18 cellular contexts compared by ENCODE assay signal in the genomic region with DNA sequence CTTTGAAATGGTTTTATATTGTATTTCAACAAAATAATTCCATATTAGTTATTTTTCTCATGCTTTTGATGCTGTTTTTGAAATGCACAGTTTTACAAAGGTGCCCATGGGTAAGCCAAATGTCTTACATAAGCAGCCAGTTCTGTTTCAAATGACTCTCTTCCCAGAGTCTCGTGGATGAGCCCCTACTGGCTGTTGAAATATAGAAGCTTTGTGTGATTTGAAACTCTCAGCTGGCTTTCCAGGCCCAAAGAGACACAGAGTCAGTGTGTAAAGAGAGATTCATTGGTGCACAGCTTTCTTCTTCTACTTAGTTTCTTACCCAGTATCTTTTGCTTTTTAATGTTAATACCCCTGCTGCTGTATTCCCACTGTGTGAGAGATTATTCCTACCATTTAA.
DNase-seq lines count a peak whose midpoint lies in the region; ATAC-seq, FAIRE-seq and TF ChIP-seq lines count a peak whose summit lies in the region.
"Had no signal": no experiment of that assay in that cellular context is flagged by ENCODE, and none has a peak within 500 bp of the region (broad histone marks: within the 10 kb centered on the region; RNA-seq: fewer than 3 reads in every experiment).

No MANE protein-coding gene starts in this region.

- WGBS in small intestine, 3 donors: 45 to 68% (median 54%) methylated on average over 1 of the region's 1 CpG
- 42 to 65% (median 57%) methylated on average over 1 of the region's 1 CpG for WGBS in heart left ventricle, 4 donors

- peak; percentile 36 for DNase-seq in Ammon's horn (ENCODE audit: low spot score)
- peak; percentile 8 for DNase-seq in H7
- no peak for DNase-seq in WTC11 (ENCODE audit: low spot score)
- no peak for DNase-seq in neural progenitor cell (ENCODE audit: low spot score)
- DNase-seq in SKM-1 (lab: John Stamatoyannopoulos, UW; ENCODE audit: unreplicated experiment): no peak
- DNase-seq in small intestine: no peak
- DNase-seq in NCI-H2081 (lab: John Stamatoyannopoulos, UW): no peak
- no peak for DNase-seq in heart left ventricle
- DNase-seq: 8988T; Calu3; CD8-positive, alpha-beta T cell; DMS79 treated with DMSO at 0.1 percent for 48 hours; HCEC 1CT had no signal

- ATAC-seq in WTC11 (peak; percentile 61), heart left ventricle (no peak)
- ATAC-seq: CD8-positive, alpha-beta T cell; GM12878 had no signal

- H3K36me3 Mint-ChIP-seq in WTC11 (peaks cover 40% of the 10 kb centered on the region), neural progenitor cell (peaks cover 8% of the 10 kb centered on the region)
- H3K36me3 Mint-ChIP-seq: CD8-positive, alpha-beta T cell had no signal

- H3K27ac ChIP-seq in neural progenitor cell: no peak overlapping the region
- no peak overlapping the region for H3K27ac ChIP-seq in small intestine (ENCODE audit: low read depth in 1 of 2, low read length in 1 of 2)
- H3K27ac ChIP-seq in heart left ventricle: no peak overlapping the region
- H3K27ac ChIP-seq: BLaER1 treated with 17β-estradiol and CSF1 and Interleukin-3, amounts not matched to agents 10 nM and 100 nM; HL-60 had no signal

- H3K9ac ChIP-seq in neural progenitor cell: no peak overlapping the region
- H3K9ac ChIP-seq: BLaER1 treated with 17β-estradiol and CSF1 and Interleukin-3, amounts not matched to agents 10 nM and 100 nM had no signal

- H3K4me3 Mint-ChIP-seq in WTC11 (no peak overlapping the region), neural progenitor cell (no peak overlapping the region)
- H3K4me3 Mint-ChIP-seq: B cell; CD8-positive, alpha-beta T cell had no signal

- no peaks in the 10 kb centered on the region for H3K79me2 ChIP-seq in neural progenitor cell (ENCODE audit: low read depth)

- H4K20me1 ChIP-seq in neural progenitor cell (ENCODE audit: low read depth): no peaks in the 10 kb centered on the region
- H4K20me1 ChIP-seq: BLaER1 treated with 17β-estradiol and CSF1 and Interleukin-3, amounts not matched to agents 10 nM and 100 nM had no signal

- intact Hi-C loops in heart left ventricle (cut with DNase I): no loop called here

- H3K27ac Mint-ChIP-seq in WTC11 (0 out of 2 replicates have a peak overlapping the region, but pooled peaks have one; percentile 16), neural progenitor cell (no peak overlapping the region)
- H3K27ac Mint-ChIP-seq: B cell; CD8-positive, alpha-beta T cell had no signal

- H3K9me3 Mint-ChIP-seq in WTC11: peaks cover 39% of the 10 kb centered on the region
- H3K9me3 Mint-ChIP-seq in neural progenitor cell: peaks cover 29% of the 10 kb centered on the region

- H3K27me3 Mint-ChIP-seq in WTC11 (ENCODE audit: low read depth) (no peaks in the 10 kb centered on the region), neural progenitor cell (ENCODE audit: insufficient read depth, low read depth) (peaks cover 5% of the 10 kb centered on the region)
- H3K27me3 Mint-ChIP-seq: B cell had no signal

- no peak for TF ChIP-seq POLR2A in heart left ventricle (IDR thresholded peaks at IDR 0.05)

- peak overlapping the region; percentile 20 for H2AFZ ChIP-seq in neural progenitor cell (replicated peaks)

- H3K27me3 ChIP-seq in H7 (ENCODE audit: control insufficient read depth, insufficient read depth, low read length) (no peaks in the 10 kb centered on the region), neural progenitor cell (no peaks in the 10 kb centered on the region), small intestine (ENCODE audit: control insufficient read depth in 2 of 2, insufficient read depth in 2 of 2, low read length in 2 of 2) (no peaks in the 10 kb centered on the region), heart left ventricle (no peaks in the 10 kb centered on the region)
- H3K27me3 ChIP-seq: BLaER1 treated with 17β-estradiol and CSF1 and Interleukin-3, amounts not matched to agents 10 nM and 100 nM had no signal

- no peak overlapping the region for H3K4me2 ChIP-seq in neural progenitor cell
- H3K4me2 ChIP-seq: BLaER1 treated with 17β-estradiol and CSF1 and Interleukin-3, amounts not matched to agents 10 nM and 100 nM had no signal

- TF ChIP-seq CTCF in WTC11 (IDR thresholded peaks at IDR 0.05) (no peak), neural progenitor cell (IDR thresholded peaks at IDR 0.05) (no peak), heart left ventricle (IDR thresholded peaks at IDR 0.05) (no peak)

- H3K9me3 ChIP-seq in neural progenitor cell (ENCODE audit: low read depth): no peaks in the 10 kb centered on the region
- no peaks in the 10 kb centered on the region for H3K9me3 ChIP-seq in small intestine (ENCODE audit: control insufficient read depth, low read depth)
- H3K9me3 ChIP-seq in heart left ventricle: peaks cover 0 to 22% (median 2%) of the 10 kb centered on the region in 12 donors

- H3K4me1 Mint-ChIP-seq in WTC11 (peaks cover 36% of the 10 kb centered on the region), neural progenitor cell (peaks cover 3% of the 10 kb centered on the region)
- H3K4me1 Mint-ChIP-seq: B cell had no signal

- CTCF ChIA-PET in WTC11 (lab: Charles Lee): interaction anchor here (1.0 kb wide), 1 partner anchor 415 kb away, joined by 3 read pairs; no protein-coding TSS in a partner anchor

- H3K4me1 ChIP-seq in neural progenitor cell (peaks cover 3% of the 10 kb centered on the region), small intestine (ENCODE audit: control insufficient read depth in 2 of 2, insufficient read depth in 1 of 2, low read depth in 1 of 2, low read length in 1 of 2) (no peaks in the 10 kb centered on the region), heart left ventricle (no peaks in the 10 kb centered on the region)
- H3K4me1 ChIP-seq: BLaER1 treated with 17β-estradiol and CSF1 and Interleukin-3, amounts not matched to agents 10 nM and 100 nM had no signal

- H3K4me3 ChIP-seq in H7 (ENCODE audit: insufficient read depth, low read depth, low read length) (no peak overlapping the region), neural progenitor cell (no peak overlapping the region), small intestine (ENCODE audit: low read depth in 1 of 2, low read length in 2 of 2) (no peak overlapping the region), heart left ventricle (no peak overlapping the region)
- H3K4me3 ChIP-seq: BLaER1 treated with 17β-estradiol and CSF1 and Interleukin-3, amounts not matched to agents 10 nM and 100 nM; GM12878 had no signal

- POLR2A ChIA-PET in WTC11 (lab: Charles Lee): interaction anchor here (0.6 kb wide), 1 partner anchor 795 kb away, joined by 3 read pairs; a partner anchor contains a TSS

- H3K36me3 ChIP-seq in H7 (replicated peaks; ENCODE audit: control insufficient read depth, insufficient read depth, low read length) (no peaks in the 10 kb centered on the region), neural progenitor cell (no peaks in the 10 kb centered on the region), small intestine (ENCODE audit: control insufficient read depth in 2 of 2, insufficient read depth in 2 of 2, low read length in 2 of 2) (no peaks in the 10 kb centered on the region), heart left ventricle (no peaks in the 10 kb centered on the region)

- no peak for FAIRE-seq in small intestine (lab: Jason Lieb, UNC)
- FAIRE-seq: GM12878, GM19239 had no signal

- no peaks in the 10 kb centered on the region for H3F3A ChIP-seq in neural progenitor cell (ENCODE audit: low read depth)

TF ChIP-seq in WTC11, 78 proteins besides CTCF, POLR2A, EP300 and RAD21 (continues in another document):
- no peak for TF ChIP-seq ETV6 (CRISPR knock-in tag; IDR thresholded peaks at IDR 0.05)
- TF ChIP-seq TCF7 (CRISPR knock-in tag; IDR thresholded peaks at IDR 0.05; ENCODE audit: low read depth): no peak
- TF ChIP-seq, protein P1, sequence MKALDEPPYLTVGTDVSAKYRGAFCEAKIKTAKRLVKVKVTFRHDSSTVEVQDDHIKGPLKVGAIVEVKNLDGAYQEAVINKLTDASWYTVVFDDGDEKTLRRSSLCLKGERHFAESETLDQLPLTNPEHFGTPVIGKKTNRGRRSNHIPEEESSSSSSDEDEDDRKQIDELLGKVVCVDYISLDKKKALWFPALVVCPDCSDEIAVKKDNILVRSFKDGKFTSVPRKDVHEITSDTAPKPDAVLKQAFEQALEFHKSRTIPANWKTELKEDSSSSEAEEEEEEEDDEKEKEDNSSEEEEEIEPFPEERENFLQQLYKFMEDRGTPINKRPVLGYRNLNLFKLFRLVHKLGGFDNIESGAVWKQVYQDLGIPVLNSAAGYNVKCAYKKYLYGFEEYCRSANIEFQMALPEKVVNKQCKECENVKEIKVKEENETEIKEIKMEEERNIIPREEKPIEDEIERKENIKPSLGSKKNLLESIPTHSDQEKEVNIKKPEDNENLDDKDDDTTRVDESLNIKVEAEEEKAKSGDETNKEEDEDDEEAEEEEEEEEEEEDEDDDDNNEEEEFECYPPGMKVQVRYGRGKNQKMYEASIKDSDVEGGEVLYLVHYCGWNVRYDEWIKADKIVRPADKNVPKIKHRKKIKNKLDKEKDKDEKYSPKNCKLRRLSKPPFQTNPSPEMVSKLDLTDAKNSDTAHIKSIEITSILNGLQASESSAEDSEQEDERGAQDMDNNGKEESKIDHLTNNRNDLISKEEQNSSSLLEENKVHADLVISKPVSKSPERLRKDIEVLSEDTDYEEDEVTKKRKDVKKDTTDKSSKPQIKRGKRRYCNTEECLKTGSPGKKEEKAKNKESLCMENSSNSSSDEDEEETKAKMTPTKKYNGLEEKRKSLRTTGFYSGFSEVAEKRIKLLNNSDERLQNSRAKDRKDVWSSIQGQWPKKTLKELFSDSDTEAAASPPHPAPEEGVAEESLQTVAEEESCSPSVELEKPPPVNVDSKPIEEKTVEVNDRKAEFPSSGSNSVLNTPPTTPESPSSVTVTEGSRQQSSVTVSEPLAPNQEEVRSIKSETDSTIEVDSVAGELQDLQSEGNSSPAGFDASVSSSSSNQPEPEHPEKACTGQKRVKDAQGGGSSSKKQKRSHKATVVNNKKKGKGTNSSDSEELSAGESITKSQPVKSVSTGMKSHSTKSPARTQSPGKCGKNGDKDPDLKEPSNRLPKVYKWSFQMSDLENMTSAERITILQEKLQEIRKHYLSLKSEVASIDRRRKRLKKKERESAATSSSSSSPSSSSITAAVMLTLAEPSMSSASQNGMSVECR (CRISPR knock-in tag; IDR thresholded peaks at IDR 0.05; ENCODE audit: borderline replicate concordance): no peak
- TF ChIP-seq SMAD3 (CRISPR knock-in tag; IDR thresholded peaks at IDR 0.05; ENCODE audit: borderline replicate concordance): no peak
- no peak for TF ChIP-seq NR3C1 (CRISPR knock-in tag; conservative IDR thresholded peaks at IDR 0.05; ENCODE audit: low read depth)
- TF ChIP-seq ZNF416 (CRISPR knock-in tag; IDR thresholded peaks at IDR 0.05): no peak
- TF ChIP-seq TP53 (CRISPR knock-in tag; IDR thresholded peaks at IDR 0.05): no peak
- TF ChIP-seq SMAD4 (CRISPR knock-in tag; IDR thresholded peaks at IDR 0.05): no peak
- TF ChIP-seq TEAD1 (CRISPR knock-in tag; IDR thresholded peaks at IDR 0.05): no peak
- no peak for TF ChIP-seq ZNF219 (CRISPR knock-in tag; IDR thresholded peaks at IDR 0.05; ENCODE audit: borderline replicate concordance)
- no peak for TF ChIP-seq HMGA2 (CRISPR knock-in tag; IDR thresholded peaks at IDR 0.05)
- TF ChIP-seq ZNF396 (CRISPR knock-in tag; IDR thresholded peaks at IDR 0.05; ENCODE audit: borderline replicate concordance): no peak

Comparison
In these comparisons a context has a peak if more than half of its experiments do, and no peak if none do; other contexts are left out.
1. DNase-seq: peak in Ammon's horn (single experiment) and H7 (single experiment); none in WTC11 (single experiment), neural progenitor cell (single experiment), SKM-1 (single experiment), small intestine (single experiment), NCI-H2081 (0 of 2) and heart left ventricle (0 of 5).